In genomic region chr2:8165550-8165949, GRCh38 we compare ENCODE assay signal across 1 cellular context.
TF ChIP-seq lines count a peak whose summit lies in the region.

No MANE protein-coding gene starts in this region.

TF ChIP-seq in HepG2, 621 proteins besides CTCF, POLR2A, EP300 and RAD21 (continued from another document):
- TF ChIP-seq THAP11 (CRISPR knock-in tag; IDR thresholded peaks at IDR 0.05) (no peak), ZEB1 (IDR thresholded peaks at IDR 0.05; ENCODE audit: insufficient replicate concordance, low read depth) (no peak), CHD4 (IDR thresholded peaks at IDR 0.05; ENCODE audit: borderline replicate concordance, low read length) (no peak), BATF2 (CRISPR knock-in tag; IDR thresholded peaks at IDR 0.05) (no peak), ZNF205 (CRISPR knock-in tag; IDR thresholded peaks at IDR 0.05) (no peak), SP1 (IDR thresholded peaks at IDR 0.05) (no peak), SP1 (CRISPR knock-in tag; IDR thresholded peaks at IDR 0.05) (no peak), KDM3A (CRISPR knock-in tag; IDR thresholded peaks at IDR 0.05; ENCODE audit: low read depth) (no peak), ZNF224 (CRISPR knock-in tag; IDR thresholded peaks at IDR 0.05) (no peak), NFYC (CRISPR knock-in tag; IDR thresholded peaks at IDR 0.05) (no peak), HBP1 (CRISPR knock-in tag; IDR thresholded peaks at IDR 0.05; ENCODE audit: low read depth) (no peak), ZNF101 (CRISPR knock-in tag; IDR thresholded peaks at IDR 0.05; ENCODE audit: borderline replicate concordance, low read depth) (no peak), SOX6 (IDR thresholded peaks at IDR 0.05) (no peak), SOX6 (CRISPR knock-in tag; IDR thresholded peaks at IDR 0.05) (no peak), BCL6 (CRISPR knock-in tag; IDR thresholded peaks at IDR 0.05) (peak; percentile 16; the same call in 1 of the 2 replicates), ZNF564 (CRISPR knock-in tag; IDR thresholded peaks at IDR 0.05) (no peak), ZNF446 (CRISPR knock-in tag; IDR thresholded peaks at IDR 0.05) (no peak), HOXA3 (CRISPR knock-in tag; IDR thresholded peaks at IDR 0.05) (no peak), ZNF331 (CRISPR knock-in tag; IDR thresholded peaks at IDR 0.05) (peak; percentile 54; the same call in 1 of the 2 replicates), ZBTB1 (CRISPR knock-in tag; IDR thresholded peaks at IDR 0.05; ENCODE audit: borderline replicate concordance) (no peak), SMAD9 (CRISPR knock-in tag; IDR thresholded peaks at IDR 0.05) (no peak), SIX4 (CRISPR knock-in tag; IDR thresholded peaks at IDR 0.05) (no peak), GMEB1 (CRISPR knock-in tag; IDR thresholded peaks at IDR 0.05; ENCODE audit: borderline replicate concordance) (no peak), DNMT1 (CRISPR knock-in tag; IDR thresholded peaks at IDR 0.05) (no peak), HDAC1 (CRISPR knock-in tag; IDR thresholded peaks at IDR 0.05) (no peak), ZBTB43 (CRISPR knock-in tag; conservative IDR thresholded peaks at IDR 0.05) (no peak), PHF20 (CRISPR knock-in tag; IDR thresholded peaks at IDR 0.05) (no peak), TEAD3 (CRISPR knock-in tag; optimal IDR thresholded peaks at IDR 0.05; ENCODE audit: borderline replicate concordance) (peak; percentile 15), USF2 (IDR thresholded peaks at IDR 0.05; ENCODE audit: low read depth, low read length) (no peak), USF2 (CRISPR knock-in tag; IDR thresholded peaks at IDR 0.05; ENCODE audit: borderline replicate concordance) (no peak), ATF7 (IDR thresholded peaks at IDR 0.05) (no peak), ATF7 (CRISPR knock-in tag; IDR thresholded peaks at IDR 0.05) (no peak), IKZF5 (CRISPR knock-in tag; IDR thresholded peaks at IDR 0.05) (no peak), ZNF253 (CRISPR knock-in tag; IDR thresholded peaks at IDR 0.05; ENCODE audit: borderline replicate concordance) (no peak), ZNF597 (CRISPR knock-in tag; IDR thresholded peaks at IDR 0.05) (no peak), FOXO1 (CRISPR knock-in tag; IDR thresholded peaks at IDR 0.05) (no peak), ZSCAN30 (CRISPR knock-in tag; IDR thresholded peaks at IDR 0.05) (no peak), ZNF766 (CRISPR knock-in tag; IDR thresholded peaks at IDR 0.05; ENCODE audit: borderline replicate concordance) (no peak), FOXP4 (CRISPR knock-in tag; IDR thresholded peaks at IDR 0.05) (no peak), NFE2 (CRISPR knock-in tag; IDR thresholded peaks at IDR 0.05) (no peak), FOSL2 (CRISPR knock-in tag; IDR thresholded peaks at IDR 0.05) (no peak), ZNF652 (CRISPR knock-in tag; IDR thresholded peaks at IDR 0.05; ENCODE audit: borderline replicate concordance, low read depth) (no peak), ZNF343 (CRISPR knock-in tag; IDR thresholded peaks at IDR 0.05) (no peak), ZBED4 (CRISPR knock-in tag; IDR thresholded peaks at IDR 0.05; ENCODE audit: borderline replicate concordance) (no peak), ARID2 (CRISPR knock-in tag; IDR thresholded peaks at IDR 0.05; ENCODE audit: borderline replicate concordance) (0 out of 2 replicates have a peak, but pooled peaks have one; percentile 62), ZNF460 (CRISPR knock-in tag; IDR thresholded peaks at IDR 0.05; ENCODE audit: borderline replicate concordance) (no peak), ZNF780A (CRISPR knock-in tag; IDR thresholded peaks at IDR 0.05) (no peak), CENPT (CRISPR knock-in tag; IDR thresholded peaks at IDR 0.05; ENCODE audit: low read depth) (no peak), KDM1A (CRISPR knock-in tag; IDR thresholded peaks at IDR 0.05) (no peak), WIZ (CRISPR knock-in tag; IDR thresholded peaks at IDR 0.05) (no peak), TMF1 (CRISPR knock-in tag; IDR thresholded peaks at IDR 0.05; ENCODE audit: low read depth) (no peak), ZNF225 (CRISPR knock-in tag; IDR thresholded peaks at IDR 0.05) (no peak), SP140L (CRISPR knock-in tag; IDR thresholded peaks at IDR 0.05; ENCODE audit: borderline replicate concordance) (0 out of 2 replicates have a peak, but pooled peaks have one; percentile 28), ZFP62 (CRISPR knock-in tag; IDR thresholded peaks at IDR 0.05) (no peak)
